ENCODE assay signal across 9 cellular contexts in the genomic region with DNA sequence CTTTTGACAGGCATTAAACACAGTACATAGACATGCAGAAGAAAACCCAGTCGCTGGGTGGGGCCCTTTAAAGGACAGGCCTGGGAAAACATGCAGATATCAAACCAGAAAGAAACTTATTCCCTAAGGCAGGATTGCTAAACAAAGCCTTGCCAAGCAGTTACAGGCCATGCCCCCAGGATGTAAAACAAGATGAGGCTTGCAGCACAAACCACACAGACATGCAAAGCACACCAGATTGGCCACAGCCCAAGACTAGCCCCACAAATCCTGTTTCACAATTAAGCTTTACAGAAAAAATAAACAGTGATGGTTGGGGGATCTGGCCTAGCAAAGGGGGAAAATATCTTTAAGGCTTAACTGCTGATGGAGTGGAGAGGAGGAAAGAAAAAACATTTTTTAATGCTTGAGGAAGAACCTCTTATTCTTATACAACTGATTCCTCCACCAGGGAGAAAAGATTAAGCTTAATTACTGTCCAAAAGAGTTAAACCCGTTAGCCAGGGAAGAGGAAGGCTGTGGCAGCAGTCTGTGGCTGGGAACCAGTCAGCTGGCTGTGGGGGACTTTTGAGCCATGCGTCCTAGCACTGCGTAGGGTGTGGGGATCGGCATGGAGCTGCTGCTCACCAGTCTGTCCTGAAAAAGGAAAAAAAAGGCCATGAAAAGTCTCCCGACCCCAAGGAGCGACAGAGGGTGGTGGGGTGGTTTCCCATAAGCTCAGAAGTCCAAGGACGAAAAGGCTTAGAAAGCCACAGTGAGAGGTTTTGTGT. TPM values are rescaled to one million over a fixed set of nuclear protein-coding genes. Genes with fewer than 3 reads are reported as not detected.
DNase-seq lines count a peak whose midpoint lies in the region; ATAC-seq, FAIRE-seq and TF ChIP-seq lines count a peak whose summit lies in the region.
"Had no signal": no experiment of that assay in that cellular context is flagged by ENCODE, and none has a peak within 500 bp of the region (broad histone marks: within the 10 kb centered on the region; RNA-seq: fewer than 3 reads in every experiment).

No MANE protein-coding gene starts in this region.

- H3K4me1 ChIP-seq in astrocyte (ENCODE audit: insufficient read depth, low read length) (no peaks in the 10 kb centered on the region), trophoblast cell (ENCODE audit: control insufficient read depth in 1 of 2, insufficient read depth in 2 of 2, low read length in 2 of 2) (peaks cover 11 to 13% of the 10 kb centered on the region in 2 experiments), OCI-LY7 (ENCODE audit: insufficient read depth, low read length, poor library complexity, severe bottlenecking) (no peaks in the 10 kb centered on the region)

- no peaks in the 10 kb centered on the region for H3K9me3 ChIP-seq in astrocyte (ENCODE audit: insufficient read depth, low read depth, low read length)
- no peaks in the 10 kb centered on the region for H3K9me3 ChIP-seq in trophoblast cell (ENCODE audit: insufficient read depth, low read depth, low read length)
- H3K9me3 ChIP-seq in OCI-LY7 (ENCODE audit: low read length) = no peaks in the 10 kb centered on the region

- peaks cover 2% of the 10 kb centered on the region for H3K9me3 Mint-ChIP-seq in astrocyte (ENCODE audit: unreplicated experiment)

- no peak overlapping the region for H3K4me3 ChIP-seq in astrocyte (ENCODE audit: insufficient read depth, low read depth, low read length)
- no peak overlapping the region for H3K4me3 ChIP-seq in trophoblast cell (ENCODE audit: low read depth, low read length)
- no peak overlapping the region for H3K4me3 ChIP-seq in OCI-LY7 (ENCODE audit: low read depth, low read length, poor library complexity, severe bottlenecking)

- H3K79me1 ChIP-seq in trophoblast cell (ENCODE audit: low read length) = peaks cover 19% of the 10 kb centered on the region

- H3K36me3 Mint-ChIP-seq in astrocyte (ENCODE audit: low read depth, unreplicated experiment) = no peaks in the 10 kb centered on the region

- H3K27me3 ChIP-seq in astrocyte (ENCODE audit: insufficient read depth, low read length) (no peaks in the 10 kb centered on the region), trophoblast cell (ENCODE audit: insufficient read depth, low read length) (no peaks in the 10 kb centered on the region)

- peak overlapping the region; percentile 98 for H3K18ac ChIP-seq in trophoblast cell (ENCODE audit: low read length)

- H3K4me2 ChIP-seq in astrocyte (ENCODE audit: low read length) (no peak overlapping the region), trophoblast cell (ENCODE audit: low read length) (no peak overlapping the region), OCI-LY7 (ENCODE audit: low read length) (no peak overlapping the region)

- H3K4ac ChIP-seq in trophoblast cell (ENCODE audit: low read depth, low read length) = peak overlapping the region; percentile 96

- CTCF ChIA-PET in OCI-LY7 (lab: Charles Lee; ENCODE audit: unreplicated experiment) = no interaction called here

- ATAC-seq in HG03457 (IDR thresholded peaks at IDR 0.05; ENCODE audit: unreplicated experiment) (peak; percentile 64), HG03196 (IDR thresholded peaks at IDR 0.05; ENCODE audit: unreplicated experiment) (no peak)

- DNase-seq in GM19239 (ENCODE audit: insufficient read length, low spot score) (no peak), astrocyte (ENCODE audit: low read depth) (peak; percentile 40), trophoblast cell (peak in 1 of 2 donors; percentile 42), OCI-M2 (lab: John Stamatoyannopoulos, UW; ENCODE audit: unreplicated experiment) (no peak), OCI-LY7 (ENCODE audit: low spot score) (no peak), RCC 7860 (ENCODE audit: low spot score) (no peak)

- H3K9me2 ChIP-seq in OCI-LY7 (ENCODE audit: insufficient read depth, low read length) = no peaks in the 10 kb centered on the region

- H2BK12ac ChIP-seq in trophoblast cell (ENCODE audit: low read length) = peak overlapping the region; percentile 99

- peak overlapping the region; percentile 91 for H4K12ac ChIP-seq in trophoblast cell (ENCODE audit: low read depth, low read length)

- peak overlapping the region; percentile 100 for H4K91ac ChIP-seq in trophoblast cell (ENCODE audit: low read depth, low read length)

- H2AFZ ChIP-seq in astrocyte (ENCODE audit: low read depth, low read length) (no peak overlapping the region), trophoblast cell (ENCODE audit: insufficient read depth, low read length, poor library complexity) (peak overlapping the region; percentile 71), OCI-LY7 (ENCODE audit: low read length) (no peak overlapping the region)

- intact Hi-C loops in OCI-LY7 (cut with micrococcal nuclease; ENCODE audit: unreplicated experiment) = no loop called here

- H2BK120ac ChIP-seq in trophoblast cell (ENCODE audit: insufficient read depth, low read length, poor library complexity) = peak overlapping the region; percentile 100

- TF ChIP-seq CTCF in astrocyte (IDR thresholded peaks at IDR 0.05; ENCODE audit: insufficient read depth, low read depth, low read length) (no peak), OCI-LY7 (conservative IDR thresholded peaks at IDR 0.05; ENCODE audit: low read length) (no peak)

- no peak overlapping the region for H3K4me3 Mint-ChIP-seq in astrocyte (ENCODE audit: unreplicated experiment)

- H2BK5ac ChIP-seq in trophoblast cell (ENCODE audit: low read depth, low read length, poor library complexity) = peak overlapping the region; percentile 100

- POLR2A ChIA-PET in OCI-LY7 (lab: Charles Lee) = interaction anchor here (1.3 kb wide), 1 partner anchor 11 kb away, joined by 3 read pairs; no protein-coding TSS in a partner anchor

- no peak overlapping the region for H3K27ac Mint-ChIP-seq in astrocyte (ENCODE audit: unreplicated experiment)

- peak overlapping the region; percentile 98 for H4K8ac ChIP-seq in trophoblast cell (ENCODE audit: low read depth, low read length)

- peak overlapping the region; percentile 96 for H2AK5ac ChIP-seq in trophoblast cell (ENCODE audit: low read length)

- H3K9ac ChIP-seq in astrocyte (ENCODE audit: low read length) (no peak overlapping the region), trophoblast cell (ENCODE audit: low read length) (no peak overlapping the region)

- no peaks in the 10 kb centered on the region for H3K27me3 Mint-ChIP-seq in astrocyte (ENCODE audit: low read depth, unreplicated experiment)

- H3K27ac ChIP-seq in astrocyte (ENCODE audit: low read depth, low read length) (no peak overlapping the region), trophoblast cell (ENCODE audit: low read depth, low read length) (peak overlapping the region; percentile 92), OCI-LY7 (ENCODE audit: low read depth, low read length, poor library complexity, severe bottlenecking) (no peak overlapping the region)

- H3K4me1 Mint-ChIP-seq in astrocyte (ENCODE audit: low read depth, unreplicated experiment) = peaks cover 12% of the 10 kb centered on the region

- no peaks in the 10 kb centered on the region for H3K79me2 ChIP-seq in astrocyte (ENCODE audit: insufficient read depth, low read length)
- peaks cover 3% of the 10 kb centered on the region for H3K79me2 ChIP-seq in trophoblast cell (ENCODE audit: control insufficient read depth, insufficient read depth, low read length, poor library complexity)
- no peaks in the 10 kb centered on the region for H3K79me2 ChIP-seq in OCI-LY7 (ENCODE audit: insufficient read depth, low read depth, low read length)

- H4K20me1 ChIP-seq in astrocyte (ENCODE audit: insufficient read depth, low read length) (no peaks in the 10 kb centered on the region), OCI-LY7 (ENCODE audit: insufficient read depth, low read length) (no peaks in the 10 kb centered on the region)

- FAIRE-seq in GM19239 (lab: Jason Lieb, UNC) (peak; percentile 86), astrocyte (lab: Jason Lieb, UNC) (no peak), RCC 7860 (lab: Jason Lieb, UNC) (no peak)
- FAIRE-seq: TTC549 had no signal

- peak overlapping the region; percentile 98 for H3K14ac ChIP-seq in trophoblast cell (ENCODE audit: low read length)

- BruUV-seq in OCI-LY7 (replicated peaks; lab: Mats Ljungman, UMichigan) = no TSS peak

- WGBS in trophoblast cell (ENCODE audit: extremely low coverage, insufficient coverage, insufficient read length) = no CpG with 5 or more reads among the region's 8 CpGs

- H3K36me3 ChIP-seq in astrocyte (ENCODE audit: insufficient read depth, low read length) (no peaks in the 10 kb centered on the region), trophoblast cell (ENCODE audit: control insufficient read depth in 1 of 2, insufficient read depth in 2 of 2, low read length in 2 of 2) (no peaks in the 10 kb centered on the region), OCI-LY7 (ENCODE audit: insufficient read depth, low read length) (no peaks in the 10 kb centered on the region)

- no peak overlapping the region for H3K23ac ChIP-seq in trophoblast cell (ENCODE audit: low read length)

RNA-seq across cellular contexts. Expression of a gene that starts 28.4 kb away (rescaled TPM):
- total RNA-seq in astrocyte (0.10 and 0.18 TPM in 2 replicates), OCI-LY7 (2022) (0.30 TPM in 1 of 2 replicates, not detected in the other)
- polyA plus RNA-seq in trophoblast cell (2013) = 3.9 and 4.2 TPM in 2 replicates
- total RNA-seq in OCI-LY7 (2014; rRNA removed; shearing (Covaris generic)) = 0.03 TPM in 2 replicates
